ENCODE assay signal across 1 cellular context in the genomic region with DNA sequence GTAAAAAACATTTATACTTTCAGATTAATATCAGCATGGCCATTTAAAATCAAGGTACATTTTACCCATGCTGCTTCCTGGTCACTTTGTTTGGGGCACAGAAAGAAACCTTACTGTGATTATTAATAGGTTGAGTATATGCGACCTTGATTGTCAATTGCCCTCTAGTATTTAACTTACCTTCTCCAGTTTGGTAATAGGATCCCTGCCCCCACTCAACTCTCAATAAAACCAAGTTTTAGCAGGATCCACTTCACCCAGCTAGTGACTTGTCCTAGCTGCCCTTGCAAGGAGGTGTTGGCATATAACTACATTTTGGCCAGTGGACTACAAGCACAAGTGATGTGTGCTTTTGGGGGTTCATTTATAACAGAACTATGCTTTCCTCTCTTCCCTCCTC.
TF ChIP-seq lines count a peak whose summit lies in the region.

No MANE protein-coding gene starts in this region.

TF ChIP-seq in H1, 55 proteins besides CTCF, POLR2A, EP300 and RAD21 (continued from another document):
- no peak for TF ChIP-seq SAP30 (IDR thresholded peaks at IDR 0.05; ENCODE audit: insufficient read depth, insufficient replicate concordance, low read length)
- no peak for TF ChIP-seq ASH2L (IDR thresholded peaks at IDR 0.05; ENCODE audit: low read length)
- TF ChIP-seq TAF7 (optimal IDR thresholded peaks at IDR 0.05; ENCODE audit: borderline replicate concordance, low read depth, low read length): no peak
- TF ChIP-seq GABPA (IDR thresholded peaks at IDR 0.05; ENCODE audit: borderline replicate concordance, insufficient read depth, low read length): no peak
